Comparison of ENCODE assay signal across 24 cellular contexts in genomic region chr10:102298899-102299298, GRCh38. TPM values are rescaled to one million over a fixed set of nuclear protein-coding genes. Genes with fewer than 3 reads are reported as not detected.
DNase-seq lines count a peak whose midpoint lies in the region; ATAC-seq, FAIRE-seq and TF ChIP-seq lines count a peak whose summit lies in the region.
"Had no signal": no experiment of that assay in that cellular context is flagged by ENCODE, and none has a peak within 500 bp of the region (broad histone marks: within the 10 kb centered on the region; RNA-seq: fewer than 3 reads in every experiment).

No MANE protein-coding gene starts in this region.

- no peak for TF ChIP-seq POLR2A in gastrocnemius medialis (IDR thresholded peaks at IDR 0.05)

- in situ Hi-C loops in gastrocnemius medialis (cut with MboI; ENCODE audit: low sequenced_read_pairs in 4 of 4), result no loop called here

- H3K9me3 Mint-ChIP-seq in activated CD8-positive, alpha-beta T cell treated with anti-CD3 and anti-CD28 coated beads for 36 hours, result no peaks in the 10 kb centered on the region
- no peaks in the 10 kb centered on the region for H3K9me3 Mint-ChIP-seq in activated CD8-positive, alpha-beta T cell treated with anti-CD3 and anti-CD28 coated beads, Interleukin-2, amount 10 ng/mL, durations not matched to agents 7 days and 5 days (ENCODE audit: insufficient read depth)
- peaks cover 5% of the 10 kb centered on the region for H3K9me3 Mint-ChIP-seq in glutamatergic neuron (ENCODE audit: unreplicated experiment)
- H3K9me3 Mint-ChIP-seq: CD8-positive, alpha-beta T cell; IgD-negative memory B cell had no signal

- FAIRE-seq in GM18507 (lab: Jason Lieb, UNC), result peak; percentile 59
- FAIRE-seq: A549 had no signal

- no peaks in the 10 kb centered on the region for H3K27me3 Mint-ChIP-seq in activated CD8-positive, alpha-beta T cell treated with anti-CD3 and anti-CD28 coated beads for 36 hours
- no peaks in the 10 kb centered on the region for H3K27me3 Mint-ChIP-seq in activated CD8-positive, alpha-beta T cell treated with anti-CD3 and anti-CD28 coated beads, Interleukin-2, amount 10 ng/mL, durations not matched to agents 7 days and 5 days (ENCODE audit: low read depth)
- peaks cover 1% of the 10 kb centered on the region for H3K27me3 Mint-ChIP-seq in glutamatergic neuron (ENCODE audit: unreplicated experiment)
- H3K27me3 Mint-ChIP-seq: IgD-negative memory B cell had no signal

- CTCF ChIA-PET in activated CD8-positive, alpha-beta T cell treated with anti-CD3 and anti-CD28 coated beads for 36 hours (lab: Charles Lee), result interaction anchor here (0.7 to 2.9 kb wide), 4 partner anchors 12 to 68 kb away, joined by 3 to 12 read pairs (median 4); no protein-coding TSS in a partner anchor
- CTCF ChIA-PET in activated CD8-positive, alpha-beta T cell treated with anti-CD3 and anti-CD28 coated beads, Interleukin-2, amount 10 ng/mL, durations not matched to agents 7 days and 5 days (lab: Charles Lee), result interaction anchor here (1.0 to 2.5 kb wide), 5 partner anchors 10 to 111 kb away, joined by 3 to 11 read pairs (median 4); no protein-coding TSS in a partner anchor

- intact Hi-C loops in activated CD8-positive, alpha-beta T cell treated with anti-CD3 and anti-CD28 coated beads for 36 hours (cut with micrococcal nuclease), result no loop called here
- intact Hi-C loops in gastrocnemius medialis (cut with DNase I; ENCODE audit: low total_unique reads), result no loop called here

- no peaks in the 10 kb centered on the region for H3K36me3 ChIP-seq in gastrocnemius medialis

- H3K4me1 Mint-ChIP-seq in activated CD8-positive, alpha-beta T cell treated with anti-CD3 and anti-CD28 coated beads for 36 hours (ENCODE audit: low read depth), result peaks cover 26% of the 10 kb centered on the region
- peaks cover 17% of the 10 kb centered on the region for H3K4me1 Mint-ChIP-seq in activated CD8-positive, alpha-beta T cell treated with anti-CD3 and anti-CD28 coated beads, Interleukin-2, amount 10 ng/mL, durations not matched to agents 7 days and 5 days (ENCODE audit: low read depth)
- peaks cover 13% of the 10 kb centered on the region for H3K4me1 Mint-ChIP-seq in glutamatergic neuron (ENCODE audit: low read depth, unreplicated experiment)

- no peak for DNase-seq in activated CD8-positive, alpha-beta T cell treated with anti-CD3 and anti-CD28 coated beads for 36 hours
- DNase-seq in activated CD8-positive, alpha-beta T cell treated with anti-CD3 and anti-CD28 coated beads, Interleukin-2, amount 10 ng/mL, durations not matched to agents 7 days and 5 days, result no peak
- DNase-seq in GM18507 (ENCODE audit: extremely low spot score, insufficient read length, low read depth), result no peak
- DNase-seq in glutamatergic neuron, result no peak
- DNase-seq in gastrocnemius medialis, result no peak
- DNase-seq in HCEC 1CT, result no peak
- DNase-seq in stimulated activated CD4-positive, alpha-beta T cell treated with anti-CD3 and anti-CD28 coated beads, Interleukin-12 subunit alpha, Interleukin-12 subunit beta, amount 100 ng/mL, for 4 hours, result no peak
- DNase-seq: Calu3; CD8-positive, alpha-beta T cell; GF-D8; GOT3; Karpas-422; NCI-H1417 treated with DMSO at 0.1 percent for 48 hours; NCI-H187 treated with DMSO at 0.1 percent for 48 hours; NCI-H226; NCI-H524 treated with DMSO at 0.1 percent for 48 hours; PC-9; SIG-M5 had no signal

- H3K27me3 ChIP-seq in gastrocnemius medialis, result no peaks in the 10 kb centered on the region
- H3K27me3 ChIP-seq: BLaER1 treated with 17β-estradiol and CSF1 and Interleukin-3, amounts not matched to agents 10 nM and 100 nM had no signal

- peak overlapping the region; percentile 71 to 87 (median 78) for H3K27ac ChIP-seq in gastrocnemius medialis
- H3K27ac ChIP-seq: A549; BLaER1 treated with 17β-estradiol and CSF1 and Interleukin-3, amounts not matched to agents 10 nM and 100 nM; PC-9; RWPE1 had no signal

- H3K4me3 ChIP-seq in gastrocnemius medialis, result no peak overlapping the region
- H3K4me3 ChIP-seq: A549; BLaER1 treated with 17β-estradiol and CSF1 and Interleukin-3, amounts not matched to agents 10 nM and 100 nM; PC-9 had no signal

- POLR2A ChIA-PET in activated CD8-positive, alpha-beta T cell treated with anti-CD3 and anti-CD28 coated beads for 36 hours (lab: Charles Lee), result interaction anchor here (1.1 kb wide), 1 partner anchor 13 kb away, joined by 3 read pairs; no protein-coding TSS in a partner anchor
- POLR2A ChIA-PET in activated CD8-positive, alpha-beta T cell treated with anti-CD3 and anti-CD28 coated beads, Interleukin-2, amount 10 ng/mL, durations not matched to agents 7 days and 5 days (lab: Charles Lee), result no interaction called here

- peaks cover 39 to 41% of the 10 kb centered on the region in 2 donors for H3K4me1 ChIP-seq in gastrocnemius medialis

- peaks cover 10% of the 10 kb centered on the region for H3K36me3 Mint-ChIP-seq in activated CD8-positive, alpha-beta T cell treated with anti-CD3 and anti-CD28 coated beads for 36 hours (ENCODE audit: low read depth)
- peaks cover 10% of the 10 kb centered on the region for H3K36me3 Mint-ChIP-seq in activated CD8-positive, alpha-beta T cell treated with anti-CD3 and anti-CD28 coated beads, Interleukin-2, amount 10 ng/mL, durations not matched to agents 7 days and 5 days (ENCODE audit: low read depth)
- peaks cover 5% of the 10 kb centered on the region for H3K36me3 Mint-ChIP-seq in glutamatergic neuron (ENCODE audit: unreplicated experiment)
- H3K36me3 Mint-ChIP-seq: IgD-negative memory B cell had no signal

- H3K9me3 ChIP-seq in gastrocnemius medialis, result no peaks in the 10 kb centered on the region
- H3K9me3 ChIP-seq: A549 had no signal

- peak overlapping the region; percentile 36 for H3K27ac Mint-ChIP-seq in activated CD8-positive, alpha-beta T cell treated with anti-CD3 and anti-CD28 coated beads for 36 hours
- no peak overlapping the region for H3K27ac Mint-ChIP-seq in activated CD8-positive, alpha-beta T cell treated with anti-CD3 and anti-CD28 coated beads, Interleukin-2, amount 10 ng/mL, durations not matched to agents 7 days and 5 days
- H3K27ac Mint-ChIP-seq in glutamatergic neuron (ENCODE audit: unreplicated experiment), result no peak overlapping the region
- H3K27ac Mint-ChIP-seq: CD8-positive, alpha-beta T cell; IgD-negative memory B cell had no signal

- TF ChIP-seq CTCF in activated CD8-positive, alpha-beta T cell treated with anti-CD3 and anti-CD28 coated beads for 36 hours (IDR thresholded peaks at IDR 0.05), result no peak
- no peak for TF ChIP-seq CTCF in glutamatergic neuron (IDR thresholded peaks at IDR 0.05; ENCODE audit: partially characterized antibody, unreplicated experiment)
- TF ChIP-seq CTCF in gastrocnemius medialis (IDR thresholded peaks at IDR 0.05 in 4 of 5, conservative IDR thresholded peaks at IDR 0.05 in 1 of 5), result no peak

- ATAC-seq in activated CD8-positive, alpha-beta T cell treated with anti-CD3 and anti-CD28 coated beads for 36 hours, result no peak
- ATAC-seq in activated CD8-positive, alpha-beta T cell treated with anti-CD3 and anti-CD28 coated beads, Interleukin-2, amount 10 ng/mL, durations not matched to agents 7 days and 5 days, result no peak
- no peak for ATAC-seq in gastrocnemius medialis
- ATAC-seq: CD8-positive, alpha-beta T cell had no signal

- no peak overlapping the region for H3K4me3 Mint-ChIP-seq in activated CD8-positive, alpha-beta T cell treated with anti-CD3 and anti-CD28 coated beads for 36 hours
- H3K4me3 Mint-ChIP-seq in activated CD8-positive, alpha-beta T cell treated with anti-CD3 and anti-CD28 coated beads, Interleukin-2, amount 10 ng/mL, durations not matched to agents 7 days and 5 days, result no peak overlapping the region
- peak overlapping the region; percentile 20 for H3K4me3 Mint-ChIP-seq in glutamatergic neuron (ENCODE audit: unreplicated experiment)
- H3K4me3 Mint-ChIP-seq: CD8-positive, alpha-beta T cell; IgD-negative memory B cell had no signal

RNA-seq across cellular contexts. Expression of gene GBF1, which starts 53.6 kb away (rescaled TPM):
- 10 to 100 TPM; 25.4 to 28.2 TPM for total RNA-seq in activated CD8-positive, alpha-beta T cell treated with anti-CD3 and anti-CD28 coated beads for 36 hours
- total RNA-seq in activated CD8-positive, alpha-beta T cell treated with anti-CD3 and anti-CD28 coated beads, Interleukin-2, amount 10 ng/mL, durations not matched to agents 7 days and 5 days, result 10 to 100 TPM; 39.8 to 42.9 TPM
- total RNA-seq in glutamatergic neuron (ENCODE audit: unreplicated experiment), result 71.6 TPM
- 10 to 100 TPM; 31.4 to 64.2 (median 58.7) TPM for total RNA-seq in gastrocnemius medialis

RNA-seq across cellular contexts. Expression of gene PITX3, which starts 57.6 kb away (rescaled TPM):
- total RNA-seq in activated CD8-positive, alpha-beta T cell treated with anti-CD3 and anti-CD28 coated beads for 36 hours, result under 1 TPM in 1 of 2 experiments, not detected in 1; 0.23 TPM
- total RNA-seq in activated CD8-positive, alpha-beta T cell treated with anti-CD3 and anti-CD28 coated beads, Interleukin-2, amount 10 ng/mL, durations not matched to agents 7 days and 5 days, result not detected
- not detected for total RNA-seq in glutamatergic neuron (ENCODE audit: unreplicated experiment)
- total RNA-seq in gastrocnemius medialis, result 1 to 10 TPM; 4.2 to 8.9 (median 6.5) TPM
- total RNA-seq: Calu3; CD8-positive, alpha-beta T cell; HT-29; MCF 10A; PC-9 had no signal
